Comparison of ENCODE assay signal across 8 cellular contexts in the genomic region with DNA sequence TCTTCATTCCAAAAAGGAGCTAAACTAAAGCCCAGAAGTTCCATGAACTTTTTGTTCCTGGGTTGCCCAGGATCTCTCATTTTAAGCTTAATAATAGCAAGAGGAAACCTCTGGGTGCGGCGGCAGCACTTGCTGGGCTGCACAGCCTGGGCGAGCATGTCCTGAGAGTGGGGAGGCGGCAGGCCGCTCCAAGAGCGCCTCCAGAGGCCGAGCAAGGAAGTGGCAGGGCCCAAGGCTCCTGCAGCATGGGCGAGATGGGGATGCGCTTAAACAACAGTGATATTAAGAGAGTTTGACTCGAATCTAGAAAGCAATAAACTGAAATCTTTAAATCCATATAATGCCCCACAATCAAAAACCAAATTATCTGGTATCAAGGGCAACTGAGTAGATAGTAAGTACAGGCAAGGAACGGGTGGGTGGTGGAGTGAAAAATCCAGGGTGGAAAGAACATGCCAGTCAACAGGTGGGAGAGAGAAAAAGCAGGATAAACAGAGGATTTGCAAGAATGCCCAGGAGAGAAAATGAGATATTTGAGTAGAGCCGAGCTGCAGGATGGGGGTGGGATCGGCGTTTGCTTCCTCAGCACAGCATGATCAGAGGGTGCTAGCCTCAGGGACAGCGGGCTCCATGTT. TPM values are rescaled to one million over a fixed set of nuclear protein-coding genes. Genes with fewer than 3 reads are reported as not detected.
DNase-seq lines count a peak whose midpoint lies in the region; ATAC-seq and TF ChIP-seq lines count a peak whose summit lies in the region.

No MANE protein-coding gene starts in this region.

- peak; percentile 52 to 53 for TF ChIP-seq CTCF in left lung (IDR thresholded peaks at IDR 0.05)

- no peak overlapping the region for H3K4me3 ChIP-seq in left lung

- no peaks in the 10 kb centered on the region for H3K36me3 ChIP-seq in left lung

- peak; percentile 18 to 32 for DNase-seq in activated CD4-positive, alpha-beta T cell treated with anti-CD3 and anti-CD28 coated beads, Interleukin-2, amount 50 U/mL, for 48 hours
- DNase-seq in activated CD4-positive, alpha-beta T cell treated with anti-CD3 and anti-CD28 coated beads for 1 hour, result no peak
- DNase-seq in NCI-H146 (lab: John Stamatoyannopoulos, UW) (peak; percentile 43), astrocyte of the hippocampus (ENCODE audit: low read depth, low spot score) (peak; percentile 7), left lung (no peak), putamen (ENCODE audit: low spot score) (no peak)

- no peak overlapping the region for H3K27ac ChIP-seq in left lung

- ATAC-seq in HG02623 (IDR thresholded peaks at IDR 0.05; ENCODE audit: unreplicated experiment), result peak; percentile 82
- peak; percentile 83 for ATAC-seq in left lung
- no peak for ATAC-seq in GM18870 (IDR thresholded peaks at IDR 0.05; ENCODE audit: unreplicated experiment)

- intact Hi-C loops in left lung (cut with DNase I), result no loop called here

- H3K4me1 ChIP-seq in left lung, result no peaks in the 10 kb centered on the region

- no peaks in the 10 kb centered on the region for H3K9me3 ChIP-seq in left lung

- H3K27me3 ChIP-seq in left lung, result no peaks in the 10 kb centered on the region

RNA-seq across cellular contexts. Expression of gene TNR, which starts 14.1 kb away (rescaled TPM):
- 1 to 10 TPM in 1 of 2 donors, under 1 TPM in 1; 0.08 to 1.3 TPM for total RNA-seq in left lung

Comparison
In these comparisons a context has a peak if more than half of its experiments do, and no peak if none do; other contexts are left out.
1. DNase-seq: peak in activated CD4-positive, alpha-beta T cell treated with anti-CD3 and anti-CD28 coated beads, Interleukin-2, amount 50 U/mL, for 48 hours (2 of 2), NCI-H146 (single experiment) and astrocyte of the hippocampus (single experiment); none in activated CD4-positive, alpha-beta T cell treated with anti-CD3 and anti-CD28 coated beads for 1 hour (single experiment), left lung (0 of 2) and putamen (single experiment).